13 cellular contexts compared by ENCODE assay signal in genomic region chr4:2823301-2823670, GRCh38.
"Had no signal": no experiment of that assay in that cellular context is flagged by ENCODE, and none has a peak within 500 bp of the region (broad histone marks: within the 10 kb centered on the region; RNA-seq: fewer than 3 reads in every experiment).

No MANE protein-coding gene starts in this region.

- H3K27me3 ChIP-seq: ascending aorta, breast epithelium, gastroesophageal sphincter had no signal

- H3K27ac ChIP-seq: ascending aorta, breast epithelium, dorsolateral prefrontal cortex, gastroesophageal sphincter had no signal

- H3K36me3 ChIP-seq: breast epithelium had no signal

- H3K9me3 Mint-ChIP-seq: memory B cell; stimulated activated naive B cell treated with anti-CD40 and anti-IgM and Interleukin-4, amounts not matched to agents 10 μg/mL and 1 μg/mL and 100 μg/mL, for 72 hours; T-helper 2 cell treated with Interferon-gamma antibody and Interleukin-4, amounts not matched to agents 5 μg/mL and 100 μg/mL, for 36 hours had no signal

- H3K4me3 ChIP-seq: ascending aorta, breast epithelium, dorsolateral prefrontal cortex, gastroesophageal sphincter had no signal

- H3K27me3 Mint-ChIP-seq: activated CD4-positive, alpha-beta T cell treated with anti-CD3 and anti-CD28 coated beads, Interleukin-2, amount 10 ng/mL, durations not matched to agents 7 days and 5 days; memory B cell; stimulated activated naive B cell treated with anti-CD40 and anti-IgM and Interleukin-4, amounts not matched to agents 10 μg/mL and 1 μg/mL and 100 μg/mL, for 72 hours had no signal

- DNase-seq: activated CD4-positive, alpha-beta T cell treated with anti-CD3 and anti-CD28 coated beads, Interleukin-2, amount 10 ng/mL, durations not matched to agents 7 days and 5 days; activated CD4-positive, CD25-positive, alpha-beta regulatory T cell; activated CD8-positive, alpha-beta memory T cell treated with anti-CD3 and anti-CD28 coated beads for 24 hours; activated naive CD4-positive, alpha-beta T cell; erythroblast; stimulated activated naive B cell treated with anti-CD40 and anti-IgM and Interleukin-4, amounts not matched to agents 10 μg/mL and 1 μg/mL and 100 μg/mL, for 72 hours; trophoblast cell had no signal

- H3K4me1 ChIP-seq: breast epithelium had no signal

- H3K9me3 ChIP-seq: ascending aorta, breast epithelium, gastroesophageal sphincter had no signal

- H3K27ac Mint-ChIP-seq: activated CD4-positive, alpha-beta T cell treated with anti-CD3 and anti-CD28 coated beads, Interleukin-2, amount 10 ng/mL, durations not matched to agents 7 days and 5 days; memory B cell; stimulated activated naive B cell treated with anti-CD40 and anti-IgM and Interleukin-4, amounts not matched to agents 10 μg/mL and 1 μg/mL and 100 μg/mL, for 72 hours; T-helper 2 cell treated with Interferon-gamma antibody and Interleukin-4, amounts not matched to agents 5 μg/mL and 100 μg/mL, for 36 hours had no signal

- H3K4me3 Mint-ChIP-seq: activated CD4-positive, alpha-beta T cell treated with anti-CD3 and anti-CD28 coated beads, Interleukin-2, amount 10 ng/mL, durations not matched to agents 7 days and 5 days; memory B cell; stimulated activated naive B cell treated with anti-CD40 and anti-IgM and Interleukin-4, amounts not matched to agents 10 μg/mL and 1 μg/mL and 100 μg/mL, for 72 hours; T-helper 2 cell treated with Interferon-gamma antibody and Interleukin-4, amounts not matched to agents 5 μg/mL and 100 μg/mL, for 36 hours had no signal

- ATAC-seq: gastroesophageal sphincter; stimulated activated naive B cell treated with anti-CD40 and anti-IgM and Interleukin-4, amounts not matched to agents 10 μg/mL and 1 μg/mL and 100 μg/mL, for 72 hours had no signal
